Comparison of ENCODE assay signal across 8 cellular contexts in genomic region chr5:41924872-41925554, GRCh38. TPM values are rescaled to one million over a fixed set of nuclear protein-coding genes. Genes with fewer than 3 reads are reported as not detected.
DNase-seq lines count a peak whose midpoint lies in the region; ATAC-seq lines count a peak whose summit lies in the region.

TSS of gene FBXO4 (plus strand) at chr5:41925281. CDS start at chr5:41925310, 29 bp downstream.

- DNase-seq in NCI-H1694 (lab: John Stamatoyannopoulos, UW) (peak; percentile 61), T-helper 2 cell (peak; percentile 73 to 95 (median 82)), right cardiac atrium (peak; percentile 93 to 96 (median 96)), retina (peak; percentile 94), NCI-H1048 (lab: John Stamatoyannopoulos, UW) (no peak)

- under 1% methylated on average over 60 of the region's 60 CpGs for WGBS in right cardiac atrium

- intact Hi-C loops in right cardiac atrium (cut with DNase I) = loop anchor here in 2 of 4 donors (5.0 to 10.0 kb wide), 2 partner anchors 60 to 68 kb away; no protein-coding TSS in a partner anchor

- peak; percentile 83 for ATAC-seq in GM18499 (IDR thresholded peaks at IDR 0.05; ENCODE audit: insufficient read depth, unreplicated experiment)
- ATAC-seq in HG02884 (IDR thresholded peaks at IDR 0.05; ENCODE audit: unreplicated experiment) = peak; percentile 92
- ATAC-seq in right cardiac atrium = peak; percentile 99 to 100

- H3K4me3 ChIP-seq in right cardiac atrium (ENCODE audit: low read length) = peak within 1 kb of the TSS; percentile 84

- no peaks in the 10 kb centered on the region for H3K4me1 ChIP-seq in right cardiac atrium (ENCODE audit: control insufficient read depth, insufficient read depth, low read length)

- H3K27ac ChIP-seq in angular gyrus (ENCODE audit: low read depth, low read length) (peak within 1 kb of the TSS; percentile 78), right cardiac atrium (ENCODE audit: low read length) (peak within 1 kb of the TSS; percentile 97)

- H3K27me3 ChIP-seq in right cardiac atrium (ENCODE audit: control insufficient read depth, insufficient read depth) = no peaks in the 10 kb centered on the region

- H3K9me3 ChIP-seq in right cardiac atrium (ENCODE audit: control insufficient read depth, low read length) = no peaks in the 10 kb centered on the region

RNA-seq across cellular contexts. Expression of gene FBXO4, which starts in this region (rescaled TPM):
- total RNA-seq in right cardiac atrium = 1 to 10 TPM; 3.8 to 6.6 (median 4.0) TPM
- 5.5 TPM for polyA plus RNA-seq in right cardiac atrium
